7 cellular contexts compared by ENCODE assay signal in the genomic region with DNA sequence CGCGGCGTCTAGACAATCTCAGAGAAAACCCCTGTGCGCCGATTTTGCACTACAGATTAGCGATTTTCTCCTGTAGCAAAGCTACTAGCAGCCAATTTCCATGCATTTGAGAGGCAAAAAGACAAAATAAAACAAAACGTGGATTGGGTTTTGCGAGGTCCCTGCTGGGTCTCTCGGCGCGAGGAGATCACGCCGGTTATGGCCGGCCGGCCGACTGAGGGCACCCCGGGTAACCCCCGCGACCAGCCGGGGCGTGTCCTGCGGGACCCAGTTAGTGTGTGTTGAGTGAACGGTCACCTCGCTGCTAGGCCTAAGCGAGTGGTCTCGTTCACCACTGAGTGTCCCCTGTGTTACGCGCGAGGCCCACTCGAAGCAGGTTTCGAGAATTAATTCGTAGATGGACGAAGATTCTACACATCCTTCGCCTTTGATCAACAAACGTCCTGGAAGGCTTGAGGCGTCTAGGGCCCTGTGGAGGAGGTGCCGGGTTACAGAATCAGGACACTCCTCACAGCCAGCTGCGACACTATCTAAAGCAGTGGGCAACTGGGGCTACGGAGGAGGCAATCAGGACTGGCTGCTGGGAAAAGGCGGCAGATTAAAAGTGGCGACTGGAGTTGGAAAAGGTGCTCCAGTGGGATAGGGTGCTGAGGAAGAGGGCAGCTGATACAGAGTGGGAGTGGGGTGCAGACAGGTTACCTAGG. TPM values are rescaled to one million over a fixed set of nuclear protein-coding genes. Genes with fewer than 3 reads are reported as not detected.
DNase-seq lines count a peak whose midpoint lies in the region; ATAC-seq, FAIRE-seq and TF ChIP-seq lines count a peak whose summit lies in the region.

No MANE protein-coding gene starts in this region.

- H2BK120ac ChIP-seq in mesenchymal stem cell (ENCODE audit: low read depth, low read length), result no peak overlapping the region

- ATAC-seq in upper lobe of right lung, result peak; percentile 31
- no peak for ATAC-seq in esophagus mucosa

- H4K91ac ChIP-seq in mesenchymal stem cell (ENCODE audit: low read length), result peak overlapping the region; percentile 5

- H3K27ac ChIP-seq in MM.1S (ENCODE audit: low read length) (peak overlapping the region; percentile 83; the same call in 1 of the 2 replicates), cingulate gyrus (ENCODE audit: low read depth, low read length) (peak overlapping the region; percentile 93), mesenchymal stem cell (ENCODE audit: low read length, poor library complexity, severe bottlenecking) (peak overlapping the region; percentile 84), upper lobe of right lung (peak overlapping the region; percentile 96)

- H3K14ac ChIP-seq in mesenchymal stem cell (ENCODE audit: low read length in 2 of 2), result peak overlapping the region in 1 of 2 experiments; percentile 92

- WGBS in mesenchymal stem cell, result 8% methylated on average over 40 of the region's 41 CpGs

- peaks cover 50% of the 10 kb centered on the region for H3K79me2 ChIP-seq in MM.1S (ENCODE audit: low read length)

- peaks cover 15% of the 10 kb centered on the region for H3K79me1 ChIP-seq in mesenchymal stem cell (replicated peaks; ENCODE audit: low read length, poor library complexity, severe bottlenecking)

- H3K9me3 ChIP-seq in MM.1S (replicated peaks; ENCODE audit: insufficient read depth, low read length) (no peaks in the 10 kb centered on the region), mesenchymal stem cell (ENCODE audit: control insufficient read depth, low read length) (no peaks in the 10 kb centered on the region), upper lobe of right lung (no peaks in the 10 kb centered on the region)

- H2BK15ac ChIP-seq in mesenchymal stem cell (ENCODE audit: low read depth, poor library complexity, severe bottlenecking), result peak overlapping the region; percentile 30

- H2AFZ ChIP-seq in MM.1S (ENCODE audit: low read length) (peak overlapping the region; percentile 47), mesenchymal stem cell (ENCODE audit: low read depth, low read length) (peak overlapping the region; percentile 10)

- H3K9ac ChIP-seq in MM.1S (ENCODE audit: low read length), result peak overlapping the region; percentile 88
- peak overlapping the region; percentile 99 for H3K9ac ChIP-seq in mesenchymal stem cell (ENCODE audit: low read length)

- no peak for TF ChIP-seq CTCF in MM.1S (IDR thresholded peaks at IDR 0.05; ENCODE audit: low read length)
- TF ChIP-seq CTCF in upper lobe of right lung (IDR thresholded peaks at IDR 0.05), result no peak

- peaks cover 25% of the 10 kb centered on the region for H4K20me1 ChIP-seq in MM.1S (ENCODE audit: insufficient read depth, low read length)

- peak overlapping the region in 1 of 2 experiments; percentile 87 for H2BK12ac ChIP-seq in mesenchymal stem cell (ENCODE audit: low read length in 2 of 2)

- H3K9me2 ChIP-seq in MM.1S (replicated peaks; ENCODE audit: insufficient read depth, low read length), result no peaks in the 10 kb centered on the region

- peaks cover 6% of the 10 kb centered on the region; the same call in 1 of the 2 replicates for H3F3A ChIP-seq in MM.1S (ENCODE audit: insufficient read depth, low read length)

- no peak for FAIRE-seq in GM12892 (lab: Jason Lieb, UNC)

- no peaks in the 10 kb centered on the region for H3K27me3 ChIP-seq in MM.1S (replicated peaks; ENCODE audit: insufficient read depth, low read length)
- no peaks in the 10 kb centered on the region for H3K27me3 ChIP-seq in mesenchymal stem cell (ENCODE audit: control insufficient read depth in 1 of 2, insufficient read depth in 1 of 2, low read length in 2 of 2)
- H3K27me3 ChIP-seq in upper lobe of right lung, result no peaks in the 10 kb centered on the region

- H3K4me1 ChIP-seq in MM.1S (ENCODE audit: low read length) (peaks cover 13% of the 10 kb centered on the region), mesenchymal stem cell (ENCODE audit: control insufficient read depth, insufficient read depth, low read depth, low read length) (peaks cover 22% of the 10 kb centered on the region), upper lobe of right lung (peaks cover 33% of the 10 kb centered on the region)

- H2BK5ac ChIP-seq in mesenchymal stem cell (ENCODE audit: low read depth, low read length, poor library complexity, severe bottlenecking), result peak overlapping the region; percentile 60

- H3K18ac ChIP-seq in mesenchymal stem cell (ENCODE audit: low read depth in 1 of 2, low read length in 2 of 2), result peak overlapping the region; percentile 71 to 96

- peak overlapping the region in 1 of 2 experiments; percentile 81 for H3K4ac ChIP-seq in mesenchymal stem cell (ENCODE audit: low read depth in 1 of 2, low read length in 2 of 2)

- H3K4me3 ChIP-seq in MM.1S (ENCODE audit: low read length), result peak overlapping the region; percentile 93
- peak overlapping the region; percentile 91 to 93 for H3K4me3 ChIP-seq in mesenchymal stem cell (ENCODE audit: insufficient read depth in 1 of 2, low read depth in 1 of 2, low read length in 2 of 2)
- peak overlapping the region; percentile 89 for H3K4me3 ChIP-seq in upper lobe of right lung

- H3K23ac ChIP-seq in mesenchymal stem cell (ENCODE audit: low read length in 2 of 2), result peak overlapping the region in 1 of 2 experiments; percentile 14

- H4K8ac ChIP-seq in mesenchymal stem cell (ENCODE audit: low read length), result peak overlapping the region; percentile 29

- H3K36me3 ChIP-seq in MM.1S (replicated peaks; ENCODE audit: insufficient read depth, low read length) (0 out of 2 replicates have a peak, but pooled peaks cover 5% of the 10 kb centered on the region), mesenchymal stem cell (ENCODE audit: control insufficient read depth in 1 of 2, insufficient read depth in 2 of 2, low read depth in 1 of 2, low read length in 2 of 2) (peaks cover 13 to 14% of the 10 kb centered on the region in 2 experiments), upper lobe of right lung (no peaks in the 10 kb centered on the region)

- no peak overlapping the region for H2AK5ac ChIP-seq in mesenchymal stem cell (ENCODE audit: low read length, severe bottlenecking)

- H3K4me2 ChIP-seq in MM.1S (ENCODE audit: low read depth, low read length) (peak overlapping the region; percentile 87), mesenchymal stem cell (ENCODE audit: low read length, poor library complexity, severe bottlenecking) (peak overlapping the region; percentile 84)

- DNase-seq in GM12892 (ENCODE audit: insufficient read length) (peak; percentile 57), MM.1S (no peak), mesenchymal stem cell (no peak), upper lobe of right lung (peak; percentile 80), NCI-H2107 (lab: John Stamatoyannopoulos, UW) (no peak)

- no peak for TF ChIP-seq POLR2A in GM12892 (IDR thresholded peaks at IDR 0.05; ENCODE audit: low read depth, low read length)

- intact Hi-C loops in upper lobe of right lung (cut with DNase I), result no loop called here

RNA-seq across cellular contexts. Expression of gene VDAC1, which starts 0.8 kb away (rescaled TPM):
- 450 TPM for polyA plus RNA-seq in GM12892 (2012; ENCODE audit: missing spikeins)
- 183 TPM for polyA plus RNA-seq in mesenchymal stem cell (2013, experiment 1 of 2)
- polyA plus RNA-seq in mesenchymal stem cell (2013, experiment 2 of 2), result 184 TPM
- total RNA-seq in upper lobe of right lung (112 TPM), esophagus mucosa (154 TPM)

RNA-seq across cellular contexts. Expression of gene C5orf15, which starts 37.1 kb away (rescaled TPM):
- polyA plus RNA-seq in GM12892 (2012; ENCODE audit: missing spikeins), result 42.4 TPM
- polyA plus RNA-seq in mesenchymal stem cell (2013, experiment 1 of 2), result 132 TPM
- polyA plus RNA-seq in mesenchymal stem cell (2013, experiment 2 of 2), result 138 TPM
- total RNA-seq in upper lobe of right lung (33.4 TPM), esophagus mucosa (14.3 TPM)

Comparison
In these comparisons a context has a peak if more than half of its experiments do, and no peak if none do; other contexts are left out.
1. DNase-seq: peak in GM12892 (single experiment) and upper lobe of right lung (single experiment); none in MM.1S (single experiment), mesenchymal stem cell (single experiment) and NCI-H2107 (single experiment).
2. Peak in every context shown above with its lines, with median percentiles within 50 percentile points of each other: H3K27ac ChIP-seq and H3K4me3 ChIP-seq.